Comparison of ENCODE assay signal across 13 cellular contexts in genomic region chr2:223501604-223502003, GRCh38.
DNase-seq lines count a peak whose midpoint lies in the region; ATAC-seq, FAIRE-seq and TF ChIP-seq lines count a peak whose summit lies in the region.
"Had no signal": no experiment of that assay in that cellular context is flagged by ENCODE, and none has a peak within 500 bp of the region (broad histone marks: within the 10 kb centered on the region; RNA-seq: fewer than 3 reads in every experiment).

No MANE protein-coding gene starts in this region.

- H3K4me1 ChIP-seq in HCT116 (ENCODE audit: control insufficient read depth in 1 of 2, insufficient read depth in 2 of 2, low read length in 2 of 2): peaks cover 6 to 12% of the 10 kb centered on the region in 2 experiments; a peak in 3 of 4 replicates
- H3K4me1 ChIP-seq: Caco-2 had no signal

- no peaks in the 10 kb centered on the region for H3K27me3 ChIP-seq in HCT116 (ENCODE audit: insufficient read depth, low read length)

- peak; percentile 19 for DNase-seq in DMS79 treated with DMSO at 0.1 percent for 48 hours (lab: John Stamatoyannopoulos, UW)
- no peak for DNase-seq in DMS79 (lab: John Stamatoyannopoulos, UW)
- DNase-seq in HCT116 (ENCODE audit: low read depth, low spot score): no peak
- peak; percentile 32 for DNase-seq in RPMI7951 (ENCODE audit: low read depth)
- DNase-seq in cerebellar cortex (ENCODE audit: low spot score): no peak
- DNase-seq in G401 (ENCODE audit: low spot score): no peak
- DNase-seq: Caco-2, NCI-H1436, NCI-H2107, NCI-H510A had no signal

- no peaks in the 10 kb centered on the region for H4K20me1 ChIP-seq in HCT116 (ENCODE audit: insufficient read depth)

- no peaks in the 10 kb centered on the region for H3K79me2 ChIP-seq in HCT116 (ENCODE audit: insufficient read depth, low read length)

- H3K9ac ChIP-seq in HCT116 (ENCODE audit: low read length): 0 out of 2 replicates have a peak overlapping the region, but pooled peaks have one; percentile 2

- peaks cover 0 to 4% of the 10 kb centered on the region in 2 experiments; a peak in 1 of 4 replicates for H3K9me3 ChIP-seq in HCT116 (ENCODE audit: control insufficient read depth in 1 of 2, insufficient read depth in 1 of 2, low read depth in 1 of 2, low read length in 2 of 2)

- no peak overlapping the region for H3K4me3 ChIP-seq in HCT116 (replicated peaks in 1 of 2; ENCODE audit: low read depth in 1 of 2, low read length in 2 of 2)
- H3K4me3 ChIP-seq: SK-N-MC had no signal

- intact Hi-C loops in HCT116 (cut with micrococcal nuclease): no loop called here

- RAD21 ChIA-PET in HCT116 (lab: Charles Lee; ENCODE audit: low non-redundant PET in 1 of 2, low total read pairs in 2 of 2, uncharacterized antibody in 2 of 2, unreplicated experiment in 2 of 2): no interaction called here

- no TSS peak for BruUV-seq in HCT116 (replicated peaks; lab: Mats Ljungman, UMichigan)

- H3K9me2 ChIP-seq in HCT116 (ENCODE audit: insufficient read depth): no peaks in the 10 kb centered on the region

- CTCF ChIA-PET in HCT116 (lab: Charles Lee): no interaction called here

- TF ChIP-seq RAD21 in HCT116 (IDR thresholded peaks at IDR 0.05; ENCODE audit: low read depth): no peak

- TF ChIP-seq POLR2A in HCT116 (IDR thresholded peaks at IDR 0.05; ENCODE audit: borderline replicate concordance, extremely low read depth, insufficient read depth, insufficient read length): no peak

- H3K4me2 ChIP-seq in HCT116 (ENCODE audit: low read length): peak overlapping the region; percentile 13; the same call in 1 of the 2 replicates

- POLR2A ChIA-PET in HCT116 (lab: Charles Lee): no interaction called here

- in situ Hi-C loops in G401 (cut with HindIII; ENCODE audit: low sequenced_read_pairs): no loop called here

- H2AFZ ChIP-seq in HCT116 (ENCODE audit: low read depth, low read length, poor library complexity, severe bottlenecking): no peak overlapping the region

- TF ChIP-seq CTCF in HCT116 (IDR thresholded peaks at IDR 0.05 in 2 of 3, conservative IDR thresholded peaks at IDR 0.05 in 1 of 3; ENCODE audit: borderline replicate concordance in 1 of 3, insufficient read depth in 1 of 3, low read depth in 2 of 3, low read length in 2 of 3): no peak

- ATAC-seq in HCT116 (no peak), GM21576 (IDR thresholded peaks at IDR 0.05; ENCODE audit: unreplicated experiment) (no peak)

- peak; percentile 82 for FAIRE-seq in islet of Langerhans (lab: Jason Lieb, UNC)

- no peak overlapping the region for H3K27ac ChIP-seq in HCT116 (ENCODE audit: low read depth, low read length)
- H3K27ac ChIP-seq: SK-N-MC had no signal

- no peaks in the 10 kb centered on the region; a peak in 1 of 4 replicates for H3K36me3 ChIP-seq in HCT116 (ENCODE audit: control insufficient read depth in 1 of 2, insufficient read depth in 2 of 2, low read length in 2 of 2)

TF ChIP-seq in HCT116, 20 proteins besides CTCF, POLR2A, EP300 and RAD21:
- peak; percentile 48; the same call in 1 of the 2 replicates for TF ChIP-seq FOSL1 (IDR thresholded peaks at IDR 0.05; ENCODE audit: low read depth)
- TF ChIP-seq EZH2 (IDR thresholded peaks at IDR 0.05): no peak
- peak; percentile 39; the same call in 1 of the 2 replicates for TF ChIP-seq JUND (IDR thresholded peaks at IDR 0.05)
- no peak for TF ChIP-seq ATF3 (IDR thresholded peaks at IDR 0.05)
- TF ChIP-seq ELF1 (IDR thresholded peaks at IDR 0.05; ENCODE audit: borderline replicate concordance, low read depth): no peak
- no peak for TF ChIP-seq CEBPB (IDR thresholded peaks at IDR 0.05; ENCODE audit: low read depth)
- TF ChIP-seq YY1 (IDR thresholded peaks at IDR 0.05; ENCODE audit: extremely low read depth, insufficient replicate concordance, low read depth, low read length): no peak

Comparison
In these comparisons a context has a peak if more than half of its experiments do, and no peak if none do; other contexts are left out.
1. DNase-seq: peak in DMS79 treated with DMSO at 0.1 percent for 48 hours (single experiment) and RPMI7951 (single experiment); none in DMS79 (single experiment), HCT116 (single experiment), cerebellar cortex (single experiment) and G401 (single experiment).